10 cellular contexts compared by ENCODE assay signal in the genomic region with DNA sequence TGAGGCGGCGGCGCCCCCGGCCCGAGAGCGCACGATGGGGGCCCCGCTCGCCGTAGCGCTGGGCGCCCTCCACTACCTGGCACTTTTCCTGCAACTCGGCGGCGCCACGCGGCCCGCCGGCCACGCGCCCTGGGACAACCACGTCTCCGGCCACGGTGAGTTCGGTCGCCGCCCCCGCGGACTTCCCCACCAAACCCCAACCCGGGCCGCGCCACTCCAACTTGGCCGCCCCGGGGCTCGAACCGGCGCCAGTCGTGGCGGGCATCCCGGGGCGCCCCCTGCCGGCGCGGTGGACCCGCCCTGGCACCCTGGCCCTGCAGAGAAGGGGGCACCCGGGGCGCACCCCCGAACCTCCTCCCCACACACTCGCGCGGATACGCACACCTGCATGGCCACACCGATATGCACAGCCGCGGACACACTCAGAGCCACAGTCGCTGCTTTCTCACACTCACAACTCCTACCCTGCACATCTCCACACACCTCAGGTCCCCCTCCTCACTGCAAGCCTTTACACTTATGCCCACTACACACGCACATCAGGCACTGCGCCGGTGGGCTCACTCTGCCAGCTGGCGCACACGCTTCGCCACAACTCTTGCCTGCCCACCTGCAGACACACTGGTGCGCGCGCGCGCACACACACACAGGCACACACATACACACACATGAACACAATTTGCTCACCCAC. TPM values are rescaled to one million over a fixed set of nuclear protein-coding genes. Genes with fewer than 3 reads are reported as not detected.
DNase-seq lines count a peak whose midpoint lies in the region; ATAC-seq and TF ChIP-seq lines count a peak whose summit lies in the region.
"Had no signal": no experiment of that assay in that cellular context is flagged by ENCODE, and none has a peak within 500 bp of the region (broad histone marks: within the 10 kb centered on the region; RNA-seq: fewer than 3 reads in every experiment).

No MANE protein-coding gene starts in this region.

- DNase-seq in DMS 273 (lab: John Stamatoyannopoulos, UW; ENCODE audit: unreplicated experiment) (peak; percentile 69), DMS 273 treated with DMSO at 0.1 percent for 48 hours (lab: John Stamatoyannopoulos, UW) (no peak), PC-9 (no peak), foreskin fibroblast (no peak), skeletal muscle cell (ENCODE audit: low read depth) (no peak), G401 (ENCODE audit: low spot score) (no peak), GOT3 (lab: John Stamatoyannopoulos, UW) (no peak)
- DNase-seq: activated CD4-positive, CD25-positive, alpha-beta regulatory T cell; kidney had no signal

- TF ChIP-seq CTCF in PC-9 (conservative IDR thresholded peaks at IDR 0.05) (peak; percentile 28; the same call in 1 of the 2 replicates), foreskin fibroblast (IDR thresholded peaks at IDR 0.05; ENCODE audit: low read depth, low read length) (no peak)

- H3K79me2 ChIP-seq in PC-9 (ENCODE audit: low read depth), result no peaks in the 10 kb centered on the region

- H3K9me2 ChIP-seq in PC-9 (ENCODE audit: insufficient read depth), result no peaks in the 10 kb centered on the region

- CTCF ChIA-PET in PC-9 (lab: Charles Lee), result no interaction called here

- no peak overlapping the region for H3K27ac ChIP-seq in PC-9

- H3K4me3 ChIP-seq in PC-9, result peak overlapping the region; percentile 11; the same call in 1 of the 2 replicates
- peak overlapping the region; percentile 12 to 13 for H3K4me3 ChIP-seq in foreskin fibroblast (ENCODE audit: low read depth in 1 of 2, low read length in 2 of 2)
- peak overlapping the region; percentile 39 for H3K4me3 ChIP-seq in skeletal muscle cell (ENCODE audit: low read depth, low read length)

- H3K9me3 ChIP-seq in PC-9 (ENCODE audit: insufficient read depth, low read depth), result no peaks in the 10 kb centered on the region

- no peak overlapping the region for H2AFZ ChIP-seq in PC-9

- no peaks in the 10 kb centered on the region; the same call in 1 of the 2 replicates for H4K20me1 ChIP-seq in PC-9 (ENCODE audit: insufficient read depth)

- no peak for ATAC-seq in GM21619 (IDR thresholded peaks at IDR 0.05; ENCODE audit: unreplicated experiment)

- H3K4me2 ChIP-seq in PC-9, result peak overlapping the region; percentile 54

- no peaks in the 10 kb centered on the region for H3K36me3 ChIP-seq in PC-9 (ENCODE audit: low read depth)

- in situ Hi-C loops in G401 (cut with HindIII; ENCODE audit: low sequenced_read_pairs), result no loop called here

- no peaks in the 10 kb centered on the region; the same call in 1 of the 2 replicates for H3F3A ChIP-seq in PC-9 (ENCODE audit: insufficient read depth, low read depth)

- intact Hi-C loops in PC-9 (cut with micrococcal nuclease; ENCODE audit: unreplicated experiment), result loop anchor here (5.0 to 10.0 kb wide), 4 partner anchors 131 to 339 kb away; a partner anchor contains a TSS

- peaks cover 14% of the 10 kb centered on the region; the same call in 1 of the 2 replicates for H3K4me1 ChIP-seq in PC-9 (replicated peaks; ENCODE audit: insufficient read depth)

- BruUV-seq in PC-9 (replicated peaks; lab: Mats Ljungman, UMichigan), result no TSS peak

- H3K27me3 ChIP-seq in PC-9 (ENCODE audit: insufficient read depth, low read depth), result peaks cover 38% of the 10 kb centered on the region

- POLR2A ChIA-PET in PC-9 (lab: Charles Lee; ENCODE audit: unreplicated experiment), result no interaction called here

RNA-seq across cellular contexts. Expression of a gene that starts 0.5 kb away (rescaled TPM):
- 1.4 and 2.3 TPM in 2 replicates for total RNA-seq in PC-9 (2021)
- total RNA-seq in G401 (2014; rRNA removed; shearing (Covaris generic)), result 27.7 and 39.2 TPM in 2 replicates
